20 cellular contexts compared by ENCODE assay signal in the genomic region with DNA sequence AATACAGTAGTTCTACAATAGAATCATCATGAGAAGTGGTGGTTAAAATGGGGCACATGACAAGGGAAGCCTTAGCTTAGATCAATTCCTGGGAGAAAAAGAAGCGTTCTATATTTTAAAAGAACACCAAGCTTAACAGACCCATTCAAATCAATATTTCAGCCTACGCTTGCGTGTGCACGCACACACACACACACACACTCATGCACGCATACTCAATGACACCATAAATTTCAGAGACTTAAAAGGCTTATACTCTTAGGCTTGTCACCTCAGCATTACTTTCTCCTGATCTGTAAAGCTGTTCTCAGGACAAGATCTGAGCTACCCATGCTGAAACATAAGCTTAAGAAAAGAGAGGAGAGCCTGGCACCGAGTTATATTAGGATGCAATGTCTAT.
A peak's percentile ranks its signal among the peaks of the same experiment; 100 is the strongest.
DNase-seq lines count a peak whose midpoint lies in the region; ATAC-seq, FAIRE-seq and TF ChIP-seq lines count a peak whose summit lies in the region.
"Had no signal": no experiment of that assay in that cellular context is flagged by ENCODE, and none has a peak within 500 bp of the region (broad histone marks: within the 10 kb centered on the region; RNA-seq: fewer than 3 reads in every experiment).

No MANE protein-coding gene starts in this region.

- no peaks in the 10 kb centered on the region for H3K27me3 Mint-ChIP-seq in nephron progenitor cell (ENCODE audit: low read depth, poor library complexity)
- no peaks in the 10 kb centered on the region for H3K27me3 Mint-ChIP-seq in activated CD8-positive, alpha-beta T cell treated with anti-CD3 and anti-CD28 coated beads, Interleukin-2, amount 10 ng/mL, durations not matched to agents 7 days and 5 days (ENCODE audit: low read depth)

- H3K9me3 ChIP-seq in pancreas = no peaks in the 10 kb centered on the region
- H3K9me3 ChIP-seq: BLaER1, HAP-1, SK-N-SH had no signal

- H3K27ac Mint-ChIP-seq in nephron progenitor cell = peak overlapping the region; percentile 56
- H3K27ac Mint-ChIP-seq in activated CD8-positive, alpha-beta T cell treated with anti-CD3 and anti-CD28 coated beads, Interleukin-2, amount 10 ng/mL, durations not matched to agents 7 days and 5 days = no peak overlapping the region
- H3K27ac Mint-ChIP-seq: CD4-positive, alpha-beta T cell had no signal

- ATAC-seq in pancreas = no peak
- no peak for ATAC-seq in activated CD8-positive, alpha-beta T cell treated with anti-CD3 and anti-CD28 coated beads, Interleukin-2, amount 10 ng/mL, durations not matched to agents 7 days and 5 days

- intact Hi-C loops in pancreas (cut with DNase I) = no loop called here

- CTCF ChIA-PET in activated CD8-positive, alpha-beta T cell treated with anti-CD3 and anti-CD28 coated beads, Interleukin-2, amount 10 ng/mL, durations not matched to agents 7 days and 5 days (lab: Charles Lee) = no interaction called here

- peaks cover 8% of the 10 kb centered on the region for H3K9me3 Mint-ChIP-seq in nephron progenitor cell
- H3K9me3 Mint-ChIP-seq in activated CD8-positive, alpha-beta T cell treated with anti-CD3 and anti-CD28 coated beads, Interleukin-2, amount 10 ng/mL, durations not matched to agents 7 days and 5 days (ENCODE audit: insufficient read depth) = no peaks in the 10 kb centered on the region
- H3K9me3 Mint-ChIP-seq: CD4-positive, alpha-beta T cell had no signal

- H3K4me3 ChIP-seq in pancreas = no peak overlapping the region
- H3K4me3 ChIP-seq: BLaER1, GM23248, HAP-1, PC-9 had no signal

- H3K4me1 Mint-ChIP-seq in nephron progenitor cell = peaks cover 54% of the 10 kb centered on the region
- no peaks in the 10 kb centered on the region for H3K4me1 Mint-ChIP-seq in activated CD8-positive, alpha-beta T cell treated with anti-CD3 and anti-CD28 coated beads, Interleukin-2, amount 10 ng/mL, durations not matched to agents 7 days and 5 days (ENCODE audit: low read depth)

- no peak for DNase-seq in D721Med (ENCODE audit: insufficient read length, low spot score)
- peak; percentile 99 for DNase-seq in DMS79 treated with DMSO at 0.1 percent for 48 hours (lab: John Stamatoyannopoulos, UW)
- DNase-seq in NCI-H82 treated with DMSO at 0.1 percent for 48 hours (lab: John Stamatoyannopoulos, UW; ENCODE audit: unreplicated experiment) = peak; percentile 81
- no peak for DNase-seq in nephron progenitor cell
- DNase-seq in pancreas = no peak
- DNase-seq in activated CD8-positive, alpha-beta T cell treated with anti-CD3 and anti-CD28 coated beads, Interleukin-2, amount 10 ng/mL, durations not matched to agents 7 days and 5 days = no peak
- no peak for DNase-seq in NCI-H1930 (lab: John Stamatoyannopoulos, UW)
- DNase-seq: CD4-positive, alpha-beta T cell; COR-L47; GM23248; Kasumi-1; NCI-H446 treated with DMSO at 0.1 percent for 48 hours; PC-9; RPMI8226; SHP77 treated with DMSO at 0.1 percent for 48 hours; SK-N-SH had no signal

- no peaks in the 10 kb centered on the region for H3K36me3 Mint-ChIP-seq in nephron progenitor cell (ENCODE audit: low read depth)
- H3K36me3 Mint-ChIP-seq in activated CD8-positive, alpha-beta T cell treated with anti-CD3 and anti-CD28 coated beads, Interleukin-2, amount 10 ng/mL, durations not matched to agents 7 days and 5 days (ENCODE audit: low read depth) = no peaks in the 10 kb centered on the region

- no peaks in the 10 kb centered on the region for H3K27me3 ChIP-seq in pancreas
- H3K27me3 ChIP-seq: BLaER1 had no signal

- H3K4me3 Mint-ChIP-seq in nephron progenitor cell = peak overlapping the region; percentile 37
- H3K4me3 Mint-ChIP-seq in activated CD8-positive, alpha-beta T cell treated with anti-CD3 and anti-CD28 coated beads, Interleukin-2, amount 10 ng/mL, durations not matched to agents 7 days and 5 days = no peak overlapping the region
- H3K4me3 Mint-ChIP-seq: CD4-positive, alpha-beta T cell had no signal

- no peaks in the 10 kb centered on the region for H3K36me3 ChIP-seq in pancreas
- H3K36me3 ChIP-seq: BLaER1, HAP-1 had no signal

- H3K27ac ChIP-seq in pancreas = no peak overlapping the region
- H3K27ac ChIP-seq: BLaER1, GM23248, PC-9 had no signal

- FAIRE-seq in D721Med (lab: Jason Lieb, UNC) = peak; percentile 98
- no peak for FAIRE-seq in pancreas (lab: Jason Lieb, UNC)
- FAIRE-seq: G401.6, GM18507 had no signal

- TF ChIP-seq CTCF in D721Med (IDR thresholded peaks at IDR 0.05; ENCODE audit: insufficient read depth, missing control alignments) (no peak), nephron progenitor cell (IDR thresholded peaks at IDR 0.05) (no peak), pancreas (IDR thresholded peaks at IDR 0.05) (no peak)

- H3K4me1 ChIP-seq in pancreas = no peaks in the 10 kb centered on the region
- H3K4me1 ChIP-seq: HAP-1 had no signal

- WGBS in pancreas, 2 donors = 56 to 61% methylated on average over 6 of the region's 6 CpGs

- POLR2A ChIA-PET in activated CD8-positive, alpha-beta T cell treated with anti-CD3 and anti-CD28 coated beads, Interleukin-2, amount 10 ng/mL, durations not matched to agents 7 days and 5 days (lab: Charles Lee) = no interaction called here

Comparison
In these comparisons a context has a peak if more than half of its experiments do, and no peak if none do; other contexts are left out.
1. DNase-seq: peak in DMS79 treated with DMSO at 0.1 percent for 48 hours (single experiment) and NCI-H82 treated with DMSO at 0.1 percent for 48 hours (single experiment); none in D721Med (single experiment), nephron progenitor cell (single experiment), pancreas (0 of 6), activated CD8-positive, alpha-beta T cell treated with anti-CD3 and anti-CD28 coated beads, Interleukin-2, amount 10 ng/mL, durations not matched to agents 7 days and 5 days (single experiment) and NCI-H1930 (0 of 2).